In the genomic region with DNA sequence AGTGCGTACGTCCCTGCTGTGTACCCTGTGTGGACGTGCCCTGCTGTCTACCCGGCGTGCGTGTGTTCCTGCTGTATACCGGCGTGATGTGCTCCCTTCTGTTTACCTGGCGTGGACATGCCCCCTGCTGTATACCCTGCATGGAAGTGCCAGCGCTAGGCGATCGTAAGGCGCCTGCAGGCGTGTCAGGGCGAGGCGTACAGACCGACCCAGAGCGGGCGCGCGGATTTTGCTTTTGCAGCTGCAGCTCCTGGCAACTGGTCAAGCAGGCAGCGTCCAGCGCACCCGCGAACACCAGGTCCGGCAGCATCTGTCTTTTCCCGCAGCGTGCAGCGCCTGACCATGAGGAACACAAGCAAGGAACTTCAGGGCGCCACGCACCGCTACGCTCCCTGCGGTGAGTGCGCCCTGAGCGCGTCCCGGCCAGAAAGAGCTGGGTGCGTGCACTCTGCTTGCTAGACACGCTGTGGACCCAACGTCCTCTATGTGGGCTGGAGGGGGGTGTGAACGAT, we compare ENCODE assay signal across 8 cellular contexts. TPM values are rescaled to one million over a fixed set of nuclear protein-coding genes. Genes with fewer than 3 reads are reported as not detected.
DNase-seq lines count a peak whose midpoint lies in the region; TF ChIP-seq lines count a peak whose summit lies in the region.

No MANE protein-coding gene starts in this region.

- peak overlapping the region; percentile 74 for H3K4me3 Mint-ChIP-seq in activated CD4-positive, alpha-beta T cell treated with anti-CD3 and anti-CD28 coated beads, Interleukin-2, amount 10 ng/mL, durations not matched to agents 7 days and 5 days
- peak overlapping the region; percentile 89 for H3K4me3 Mint-ChIP-seq in nephron progenitor cell

- H3K27me3 Mint-ChIP-seq in activated CD4-positive, alpha-beta T cell treated with anti-CD3 and anti-CD28 coated beads, Interleukin-2, amount 10 ng/mL, durations not matched to agents 7 days and 5 days = peaks cover 45% of the 10 kb centered on the region
- H3K27me3 Mint-ChIP-seq in nephron progenitor cell (ENCODE audit: low read depth, poor library complexity) = peaks cover 78% of the 10 kb centered on the region

- peaks cover 12% of the 10 kb centered on the region for H3K4me1 Mint-ChIP-seq in activated CD4-positive, alpha-beta T cell treated with anti-CD3 and anti-CD28 coated beads, Interleukin-2, amount 10 ng/mL, durations not matched to agents 7 days and 5 days
- H3K4me1 Mint-ChIP-seq in nephron progenitor cell = peaks cover 8% of the 10 kb centered on the region

- H3K27ac ChIP-seq in SK-N-MC (no peak overlapping the region), esophagus squamous epithelium (no peak overlapping the region)

- CTCF ChIA-PET in activated CD4-positive, alpha-beta T cell treated with anti-CD3 and anti-CD28 coated beads, Interleukin-2, amount 10 ng/mL, durations not matched to agents 7 days and 5 days (lab: Charles Lee) = interaction anchor here (0.8 to 1.0 kb wide), 2 partner anchors 14 to 74 kb away, joined by 4 read pairs; no protein-coding TSS in a partner anchor

- H3K27me3 ChIP-seq in esophagus squamous epithelium = peaks cover 0 to 48% (median 0%) of the 10 kb centered on the region in 4 donors

- no peak overlapping the region for H3K9ac ChIP-seq in SK-N-MC (ENCODE audit: insufficient read length)

- WGBS in esophagus squamous epithelium, 2 donors = 13 to 23% methylated on average over 9 to 11 of the region's 42 CpGs

- in situ Hi-C loops in GM13977 (cut with MboI; ENCODE audit: low pct_unique_long_range_greater_than_20kb, low sequenced_read_pairs, unreplicated experiment) = no loop called here

- POLR2A ChIA-PET in activated CD4-positive, alpha-beta T cell treated with anti-CD3 and anti-CD28 coated beads, Interleukin-2, amount 10 ng/mL, durations not matched to agents 7 days and 5 days (lab: Charles Lee) = no interaction called here

- no peaks in the 10 kb centered on the region for H3K36me3 Mint-ChIP-seq in activated CD4-positive, alpha-beta T cell treated with anti-CD3 and anti-CD28 coated beads, Interleukin-2, amount 10 ng/mL, durations not matched to agents 7 days and 5 days (ENCODE audit: low read depth)
- no peaks in the 10 kb centered on the region for H3K36me3 Mint-ChIP-seq in nephron progenitor cell (ENCODE audit: low read depth)

- no peaks in the 10 kb centered on the region for H3K36me3 ChIP-seq in SK-N-MC (ENCODE audit: insufficient read depth, low read length)
- no peaks in the 10 kb centered on the region for H3K36me3 ChIP-seq in esophagus squamous epithelium

- H3K9me3 ChIP-seq in SK-N-MC (ENCODE audit: low read depth, low read length) (no peaks in the 10 kb centered on the region), esophagus squamous epithelium (no peaks in the 10 kb centered on the region)

- intact Hi-C loops in esophagus squamous epithelium (cut with DNase I) = loop anchor here (10.0 kb wide), 1 partner anchor 69 kb away; no protein-coding TSS in a partner anchor

- no peak for DNase-seq in activated CD4-positive, alpha-beta T cell treated with anti-CD3 and anti-CD28 coated beads, Interleukin-2, amount 10 ng/mL, durations not matched to agents 7 days and 5 days
- DNase-seq in activated CD4-positive, alpha-beta T cell treated with anti-CD3 and anti-CD28 coated beads, Interleukin-2, amount 50 U/mL, for 48 hours = no peak
- DNase-seq in SK-N-MC (ENCODE audit: low read depth, low spot score) (no peak), esophagus squamous epithelium (lab: John Stamatoyannopoulos, UW) (no peak), nephron progenitor cell (peak; percentile 58), GM13977 (ENCODE audit: low spot score) (no peak), cortex of kidney (lab: John Stamatoyannopoulos, UW) (no peak)
- no peak for DNase-seq in activated effector memory CD4-positive, alpha-beta T cell treated with Interleukin-2 at 50 U/mL for 16 hours

- TF ChIP-seq CTCF in esophagus squamous epithelium (IDR thresholded peaks at IDR 0.05) (peak in 1 of 6 experiments; percentile 9), nephron progenitor cell (IDR thresholded peaks at IDR 0.05) (no peak), GM13977 (IDR thresholded peaks at IDR 0.05; ENCODE audit: extremely low read depth, insufficient read depth, missing control alignments) (no peak)

- peaks cover 10 to 16% (median 11%) of the 10 kb centered on the region in 3 donors for H3K4me1 ChIP-seq in esophagus squamous epithelium

- no peak for TF ChIP-seq POLR2A in esophagus squamous epithelium (IDR thresholded peaks at IDR 0.05)

- H3K27ac Mint-ChIP-seq in activated CD4-positive, alpha-beta T cell treated with anti-CD3 and anti-CD28 coated beads, Interleukin-2, amount 10 ng/mL, durations not matched to agents 7 days and 5 days = peak overlapping the region; percentile 56
- H3K27ac Mint-ChIP-seq in nephron progenitor cell = peak overlapping the region; percentile 23

- H3K4me3 ChIP-seq in SK-N-MC (peak overlapping the region; percentile 70), esophagus squamous epithelium (peak overlapping the region; percentile 36 to 70 (median 55))

- H3K9me3 Mint-ChIP-seq in activated CD4-positive, alpha-beta T cell treated with anti-CD3 and anti-CD28 coated beads, Interleukin-2, amount 10 ng/mL, durations not matched to agents 7 days and 5 days = no peaks in the 10 kb centered on the region
- no peaks in the 10 kb centered on the region for H3K9me3 Mint-ChIP-seq in nephron progenitor cell

RNA-seq across cellular contexts. Expression of a gene that starts 0.7 kb away (rescaled TPM):
- under 1 TPM; 0.10 to 0.21 TPM for total RNA-seq in activated CD4-positive, alpha-beta T cell treated with anti-CD3 and anti-CD28 coated beads, Interleukin-2, amount 10 ng/mL, durations not matched to agents 7 days and 5 days
- 1 to 10 TPM in 2 of 4 donors, under 1 TPM in 2; 0.57 to 2.3 (median 1.0) TPM for total RNA-seq in esophagus squamous epithelium

RNA-seq across cellular contexts. Expression of a gene that starts 7.1 kb away (rescaled TPM):
- total RNA-seq in activated CD4-positive, alpha-beta T cell treated with anti-CD3 and anti-CD28 coated beads, Interleukin-2, amount 10 ng/mL, durations not matched to agents 7 days and 5 days = under 1 TPM in 1 of 2 experiments, not detected in 1; 0.64 TPM
- total RNA-seq in esophagus squamous epithelium = not detected

RNA-seq across cellular contexts. Expression of a gene that starts 53.0 kb away (rescaled TPM):
- 100 to 1,000 TPM; 100 to 114 TPM for total RNA-seq in activated CD4-positive, alpha-beta T cell treated with anti-CD3 and anti-CD28 coated beads, Interleukin-2, amount 10 ng/mL, durations not matched to agents 7 days and 5 days
- total RNA-seq in esophagus squamous epithelium = 100 to 1,000 TPM in 1 of 4 donors, 10 to 100 TPM in 3; 21.5 to 178 (median 49.6) TPM

RNA-seq across cellular contexts. Expression of a gene that starts 56.6 kb away (rescaled TPM):
- 10 to 100 TPM; 38.5 to 39.4 TPM for total RNA-seq in activated CD4-positive, alpha-beta T cell treated with anti-CD3 and anti-CD28 coated beads, Interleukin-2, amount 10 ng/mL, durations not matched to agents 7 days and 5 days
- 10 to 100 TPM; 15.2 to 31.6 (median 24.0) TPM for total RNA-seq in esophagus squamous epithelium
